Comparison of ENCODE assay signal across 8 cellular contexts in the genomic region with DNA sequence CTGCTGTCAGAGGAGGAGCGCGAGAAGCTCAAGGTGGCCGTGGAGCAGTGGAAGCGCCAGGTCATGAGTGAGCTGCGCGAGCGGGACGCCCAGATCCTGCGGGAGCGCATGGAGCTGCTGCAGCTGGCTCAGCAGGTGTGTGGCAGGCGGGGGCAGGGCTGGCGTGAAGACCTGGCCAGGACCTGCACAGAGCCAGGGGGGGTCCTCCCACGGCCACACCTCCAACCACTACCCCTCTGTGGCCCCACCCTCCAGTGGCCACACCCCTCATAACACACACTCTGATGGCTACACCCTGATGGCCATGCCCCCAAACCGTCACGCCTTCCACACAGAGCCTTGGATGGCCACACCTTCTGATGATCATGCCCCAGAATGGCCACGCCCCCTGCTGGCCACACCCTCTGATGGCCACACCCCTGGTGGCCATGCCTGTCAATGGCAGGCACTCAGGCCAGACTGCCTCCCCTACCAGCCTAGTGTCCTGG. TPM values are rescaled to one million over a fixed set of nuclear protein-coding genes. Genes with fewer than 3 reads are reported as not detected.
A peak's percentile ranks its signal among the peaks of the same experiment; 100 is the strongest.
DNase-seq lines count a peak whose midpoint lies in the region; ATAC-seq and TF ChIP-seq lines count a peak whose summit lies in the region.

No MANE protein-coding gene starts in this region.

- no peaks in the 10 kb centered on the region for H3K9me3 ChIP-seq in left lung

- intact Hi-C loops in left lung (cut with DNase I) = no loop called here

- H3K27ac ChIP-seq in left lung = no peak overlapping the region

- peaks cover 0 to 37% of the 10 kb centered on the region in 2 donors for H3K27me3 ChIP-seq in left lung

- DNase-seq in DMS153 (lab: John Stamatoyannopoulos, UW) (peak; percentile 97), NB4 (ENCODE audit: low read depth) (peak; percentile 50), left lung (peak; percentile 29 to 64), epidermal melanocyte (ENCODE audit: insufficient read length, low spot score) (no peak), cerebellum (ENCODE audit: low spot score) (no peak), Kasumi-1 (lab: John Stamatoyannopoulos, UW) (no peak)
- peak; percentile 87 for DNase-seq in activated CD8-positive, alpha-beta memory T cell treated with anti-CD3 and anti-CD28 coated beads, Interleukin-2, amount 50 U/mL, for 48 hours

- peak; percentile 57 for ATAC-seq in GM21515 (IDR thresholded peaks at IDR 0.05; ENCODE audit: unreplicated experiment)
- ATAC-seq in left lung = no peak

- no peaks in the 10 kb centered on the region for H3K36me3 ChIP-seq in left lung

- no peaks in the 10 kb centered on the region for H3K4me1 ChIP-seq in left lung

- TF ChIP-seq CTCF in NB4 (IDR thresholded peaks at IDR 0.05; ENCODE audit: low read depth, low read length) (peak; percentile 21), left lung (IDR thresholded peaks at IDR 0.05) (peak in 1 of 2 donors; percentile 16)

- no peak overlapping the region for H3K4me3 ChIP-seq in NB4 (ENCODE audit: low read depth, low read length)
- no peak overlapping the region for H3K4me3 ChIP-seq in left lung

- TF ChIP-seq POLR2A in NB4 (IDR thresholded peaks at IDR 0.05; ENCODE audit: extremely low read depth, insufficient read length) = no peak

RNA-seq across cellular contexts. Expression of a gene that starts 23.4 kb away (rescaled TPM):
- total RNA-seq in left lung (1 to 10 TPM; 1.3 to 3.1 TPM), cerebellum (44.5 TPM)

Comparison
In these comparisons a context has a peak if more than half of its experiments do, and no peak if none do; other contexts are left out.
1. DNase-seq: peak in DMS153 (single experiment), NB4 (single experiment), activated CD8-positive, alpha-beta memory T cell treated with anti-CD3 and anti-CD28 coated beads, Interleukin-2, amount 50 U/mL, for 48 hours (single experiment) and left lung (2 of 2); none in epidermal melanocyte (single experiment), cerebellum (single experiment) and Kasumi-1 (0 of 2).
2. RNA of a gene that starts 23.4 kb away (total RNA-seq): 44.5 TPM in cerebellum (single experiment); 1.3 to 3.1 TPM in left lung; every median in the first group is over 10 times any median in the second.